Comparison of ENCODE assay signal across 27 cellular contexts in the genomic region with DNA sequence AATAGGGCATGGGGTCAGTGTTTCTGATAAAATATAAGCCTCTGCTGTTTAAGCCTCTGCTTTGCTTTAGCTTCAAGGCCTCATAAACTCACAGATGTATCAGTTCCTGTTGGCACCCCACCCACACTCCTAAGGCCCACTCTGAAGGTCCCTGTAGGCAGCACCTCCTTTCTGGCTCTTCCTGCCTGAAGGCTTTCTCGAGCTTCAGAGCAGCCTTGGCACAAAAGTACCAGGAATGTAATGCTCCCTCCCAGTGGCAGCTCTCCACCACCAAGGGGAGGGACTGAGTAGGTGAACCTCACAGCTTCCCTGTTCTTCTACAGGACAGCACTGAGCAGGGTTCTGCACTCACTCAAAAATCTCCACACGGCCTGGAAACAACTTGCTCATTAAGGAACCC.
DNase-seq lines count a peak whose midpoint lies in the region; ATAC-seq, FAIRE-seq and TF ChIP-seq lines count a peak whose summit lies in the region.
"Had no signal": no experiment of that assay in that cellular context is flagged by ENCODE, and none has a peak within 500 bp of the region (broad histone marks: within the 10 kb centered on the region; RNA-seq: fewer than 3 reads in every experiment).

No MANE protein-coding gene starts in this region.

- intact Hi-C loops in body of pancreas (cut with DNase I) (no loop called here), left lung (cut with DNase I) (no loop called here), aorta (cut with DNase I) (no loop called here)

- no peak overlapping the region for H2BK120ac ChIP-seq in H9 (ENCODE audit: low read depth, low read length, poor library complexity, severe bottlenecking)

- H3K4me1 ChIP-seq in A549 (peaks cover 24% of the 10 kb centered on the region; the same call in 2 of the 3 replicates), H9 (ENCODE audit: insufficient read depth, low read length) (no peaks in the 10 kb centered on the region), body of pancreas (peaks cover 5% of the 10 kb centered on the region), left lung (no peaks in the 10 kb centered on the region), aorta (ENCODE audit: control insufficient read depth in 1 of 2, insufficient read depth in 2 of 2, low read length in 2 of 2) (no peaks in the 10 kb centered on the region)
- H3K4me1 ChIP-seq: BE2C, heart right ventricle, suprapubic skin had no signal

- H2BK20ac ChIP-seq in H9 (ENCODE audit: low read depth, low read length, poor library complexity, severe bottlenecking), result no peak overlapping the region

- no peaks in the 10 kb centered on the region for H3K36me3 ChIP-seq in body of pancreas (replicated peaks in 1 of 2; ENCODE audit: insufficient read depth in 1 of 2, low read depth in 2 of 2)
- no peaks in the 10 kb centered on the region for H3K36me3 ChIP-seq in left lung
- H3K36me3 ChIP-seq in aorta (ENCODE audit: control insufficient read depth in 1 of 2, insufficient read depth in 2 of 2, low read length in 1 of 2), result no peaks in the 10 kb centered on the region
- H3K36me3 ChIP-seq: BE2C, brain microvascular endothelial cell, heart right ventricle, suprapubic skin, WERI-Rb-1 had no signal

- H3K4me3 ChIP-seq in A549 (no peak overlapping the region), body of pancreas (no peak overlapping the region), left lung (no peak overlapping the region), aorta (ENCODE audit: low read length in 2 of 2) (no peak overlapping the region)
- H3K4me3 ChIP-seq: heart right ventricle, PC-9, suprapubic skin had no signal

- CTCF ChIA-PET in A549 (lab: Yijun Ruan, JAX), result no interaction called here
- CTCF ChIA-PET in activated CD4-positive, alpha-beta memory T cell treated with anti-CD3 and anti-CD28 coated beads, Interleukin-2, amount 10 ng/mL, durations not matched to agents 7 days and 5 days (lab: Charles Lee), result no interaction called here

- TF ChIP-seq EP300 in A549 (IDR thresholded peaks at IDR 0.05), result no peak

- ATAC-seq in A549 (0 out of 6 replicates have a peak, but pooled peaks have one; percentile 29 to 39), body of pancreas (peak; percentile 67), left lung (peak; percentile 48), HG02678 (IDR thresholded peaks at IDR 0.05; ENCODE audit: unreplicated experiment) (no peak), aorta (ENCODE audit: low FRiP score) (no peak)
- ATAC-seq: heart right ventricle had no signal

- WGBS in A549 (ENCODE audit: missing lambda C conversion rate), result 50% methylated on average over 1 of the region's 2 CpGs
- no CpG with 5 or more reads among the region's 2 CpGs for WGBS in H9 (ENCODE audit: extremely low coverage, insufficient read length, low lambda C conversion rate)
- 0 to 13% methylated on average over 2 of the region's 2 CpGs for WGBS in body of pancreas, 2 donors
- 5 to 9% methylated on average over 2 of the region's 2 CpGs for WGBS in aorta, 2 donors

- H3T11ph ChIP-seq in H9 (ENCODE audit: low read length), result no peak overlapping the region

- H3K27me3 Mint-ChIP-seq in H9 (ENCODE audit: low read depth), result peaks cover 27% of the 10 kb centered on the region
- peaks cover 16% of the 10 kb centered on the region for H3K27me3 Mint-ChIP-seq in activated CD4-positive, alpha-beta memory T cell treated with anti-CD3 and anti-CD28 coated beads, Interleukin-2, amount 10 ng/mL, durations not matched to agents 7 days and 5 days

- no peak overlapping the region for H2AFZ ChIP-seq in H9 (ENCODE audit: low read length)
- H2AFZ ChIP-seq: PC-9 had no signal

- DNase-seq in A549 (ENCODE audit: low read depth in 1 of 2, low spot score in 1 of 2), result no peak
- DNase-seq in H9, result peak; percentile 27
- peak in 2 of 4 donors; percentile 10 to 33 for DNase-seq in body of pancreas
- no peak for DNase-seq in left lung
- no peak for DNase-seq in activated CD4-positive, alpha-beta memory T cell treated with anti-CD3 and anti-CD28 coated beads, Interleukin-2, amount 10 ng/mL, durations not matched to agents 7 days and 5 days
- no peak for DNase-seq in aorta
- no peak for DNase-seq in GM20000 (ENCODE audit: low spot score)
- DNase-seq: activated CD4-positive, alpha-beta T cell treated with anti-CD3 and anti-CD28 coated beads, Interleukin-2, amount 10 ng/mL, durations not matched to agents 24 days and 14 days; activated T-cell treated with anti-CD3 and anti-CD28 coated beads, Interleukin-2, amount 50 U/mL, for 24 hours; BE2C; brain microvascular endothelial cell; DMS153; heart right ventricle; NCI-H1092; NCI-H187 treated with DMSO at 0.1 percent for 48 hours; NCI-H524 treated with DMSO at 0.1 percent for 48 hours; Right ventricle myocardium superior; stimulated activated CD4-positive, alpha-beta T cell treated with anti-CD3 and anti-CD28 coated beads, Interleukin-15, amount 100 ng/mL, for 24 hours; stimulated activated naive CD4-positive, alpha-beta T cell; T-helper 9 cell; WERI-Rb-1 had no signal

- no peak overlapping the region for H3K56ac ChIP-seq in H9 (ENCODE audit: insufficient read length, low read depth, low read length)

- H3K23me2 ChIP-seq in H9 (ENCODE audit: insufficient read length, low read depth, low read length, poor library complexity, severe bottlenecking), result no peaks in the 10 kb centered on the region

- H3K9me3 Mint-ChIP-seq in H9, result no peaks in the 10 kb centered on the region; a peak in 1 of 5 replicates
- H3K9me3 Mint-ChIP-seq in activated CD4-positive, alpha-beta memory T cell treated with anti-CD3 and anti-CD28 coated beads, Interleukin-2, amount 10 ng/mL, durations not matched to agents 7 days and 5 days, result no peaks in the 10 kb centered on the region
- H3K9me3 Mint-ChIP-seq: activated CD4-positive, alpha-beta T cell treated with anti-CD3 and anti-CD28 coated beads, Interleukin-2, amount 10 ng/mL, durations not matched to agents 24 days and 14 days; activated T-cell treated with anti-CD3 and anti-CD28 coated beads, Interleukin-2, amount 50 U/mL, for 24 hours had no signal

- no peaks in the 10 kb centered on the region for H3K79me2 ChIP-seq in H9 (ENCODE audit: insufficient read depth, low read length)

- H4K8ac ChIP-seq in H9 (replicated peaks; ENCODE audit: insufficient read length, low read depth, low read length), result no peak overlapping the region

- no peak overlapping the region for H3K9ac ChIP-seq in H9 (ENCODE audit: extremely low read depth, insufficient read length, low read length)

- no peak for TF ChIP-seq CTCF in A549 (IDR thresholded peaks at IDR 0.05)
- TF ChIP-seq CTCF in H9 (conservative IDR thresholded peaks at IDR 0.05), result no peak
- TF ChIP-seq CTCF in body of pancreas (IDR thresholded peaks at IDR 0.05), result no peak
- no peak for TF ChIP-seq CTCF in left lung (IDR thresholded peaks at IDR 0.05)
- no peak for TF ChIP-seq CTCF in GM20000 (IDR thresholded peaks at IDR 0.05; ENCODE audit: extremely low read depth, missing control alignments)

- H3K9me3 ChIP-seq in A549 (no peaks in the 10 kb centered on the region), H9 (ENCODE audit: control insufficient read depth, low read depth, low read length) (no peaks in the 10 kb centered on the region), body of pancreas (no peaks in the 10 kb centered on the region), left lung (no peaks in the 10 kb centered on the region), aorta (ENCODE audit: control insufficient read depth, low read length) (no peaks in the 10 kb centered on the region)
- H3K9me3 ChIP-seq: BE2C, heart right ventricle, suprapubic skin had no signal

- H3K14ac ChIP-seq in H9 (ENCODE audit: insufficient read depth, low read length), result no peak overlapping the region

- no peak overlapping the region for H4K5ac ChIP-seq in H9 (ENCODE audit: insufficient read length, low read depth, low read length)

- peak overlapping the region in 1 of 2 experiments; percentile 43; a peak in 1 of 6 replicates for H3K27ac ChIP-seq in A549
- H3K27ac ChIP-seq in H9 (ENCODE audit: insufficient read length, low read depth, low read length), result no peak overlapping the region
- peak overlapping the region in 3 of 4 donors; percentile 23 to 46 (median 28) for H3K27ac ChIP-seq in body of pancreas
- H3K27ac ChIP-seq in left lung, result no peak overlapping the region
- H3K27ac ChIP-seq in aorta (ENCODE audit: low read depth in 1 of 2, low read length in 2 of 2), result no peak overlapping the region
- H3K27ac ChIP-seq: brain microvascular endothelial cell, heart right ventricle, PC-9, suprapubic skin, WERI-Rb-1 had no signal

- no peak for TF ChIP-seq RAD21 in A549 (conservative IDR thresholded peaks at IDR 0.05 in 1 of 2, IDR thresholded peaks at IDR 0.05 in 1 of 2)

- FAIRE-seq in A549 (lab: Jason Lieb, UNC), result no peak
- FAIRE-seq: A204.1, GM19239 had no signal

- no peak overlapping the region for H3K18ac ChIP-seq in H9 (ENCODE audit: insufficient read length, low read depth, low read length)

- no peak overlapping the region for H2BK12ac ChIP-seq in H9 (ENCODE audit: insufficient read length, low read depth, low read length)

- H3K23ac ChIP-seq in H9 (ENCODE audit: insufficient read length, low read depth, low read length), result no peak overlapping the region

- no peak overlapping the region for H3K27ac Mint-ChIP-seq in H9
- H3K27ac Mint-ChIP-seq in activated CD4-positive, alpha-beta memory T cell treated with anti-CD3 and anti-CD28 coated beads, Interleukin-2, amount 10 ng/mL, durations not matched to agents 7 days and 5 days, result no peak overlapping the region
- H3K27ac Mint-ChIP-seq: activated CD4-positive, alpha-beta T cell treated with anti-CD3 and anti-CD28 coated beads, Interleukin-2, amount 10 ng/mL, durations not matched to agents 24 days and 14 days; activated T-cell treated with anti-CD3 and anti-CD28 coated beads, Interleukin-2, amount 50 U/mL, for 24 hours; progenitor cell of endocrine pancreas had no signal

- H3K4me3 Mint-ChIP-seq in H9, result no peak overlapping the region
- H3K4me3 Mint-ChIP-seq in activated CD4-positive, alpha-beta memory T cell treated with anti-CD3 and anti-CD28 coated beads, Interleukin-2, amount 10 ng/mL, durations not matched to agents 7 days and 5 days, result no peak overlapping the region
- H3K4me3 Mint-ChIP-seq: activated CD4-positive, alpha-beta T cell treated with anti-CD3 and anti-CD28 coated beads, Interleukin-2, amount 10 ng/mL, durations not matched to agents 24 days and 14 days; activated T-cell treated with anti-CD3 and anti-CD28 coated beads, Interleukin-2, amount 50 U/mL, for 24 hours had no signal

- no peaks in the 10 kb centered on the region for H3K79me1 ChIP-seq in H9 (ENCODE audit: insufficient read depth, low read depth, low read length, poor library complexity, severe bottlenecking)

- H4K91ac ChIP-seq in H9 (ENCODE audit: insufficient read length, low read depth, low read length), result no peak overlapping the region

- H3K4ac ChIP-seq in H9 (ENCODE audit: low read depth, low read length), result no peak overlapping the region

- TF ChIP-seq POLR2A in A549 (IDR thresholded peaks at IDR 0.05; ENCODE audit: low read length) (no peak), body of pancreas (IDR thresholded peaks at IDR 0.05) (no peak)

- POLR2A ChIA-PET in A549 (lab: Yijun Ruan, JAX), result no interaction called here
- POLR2A ChIA-PET in activated CD4-positive, alpha-beta memory T cell treated with anti-CD3 and anti-CD28 coated beads, Interleukin-2, amount 10 ng/mL, durations not matched to agents 7 days and 5 days (lab: Charles Lee), result no interaction called here

- no peaks in the 10 kb centered on the region for H3K4me1 Mint-ChIP-seq in H9
- H3K4me1 Mint-ChIP-seq in activated CD4-positive, alpha-beta memory T cell treated with anti-CD3 and anti-CD28 coated beads, Interleukin-2, amount 10 ng/mL, durations not matched to agents 7 days and 5 days, result no peaks in the 10 kb centered on the region
- H3K4me1 Mint-ChIP-seq: activated CD4-positive, alpha-beta T cell treated with anti-CD3 and anti-CD28 coated beads, Interleukin-2, amount 10 ng/mL, durations not matched to agents 24 days and 14 days had no signal

- no peaks in the 10 kb centered on the region for H3K27me3 ChIP-seq in H9 (ENCODE audit: insufficient read depth, low read length)
- H3K27me3 ChIP-seq in body of pancreas, result no peaks in the 10 kb centered on the region
- H3K27me3 ChIP-seq in left lung, result no peaks in the 10 kb centered on the region
- H3K27me3 ChIP-seq in aorta (ENCODE audit: control insufficient read depth in 1 of 2, insufficient read depth in 2 of 2, low read length in 1 of 2), result no peaks in the 10 kb centered on the region
- H3K27me3 ChIP-seq: BE2C, suprapubic skin had no signal

- no peak overlapping the region for H2AK5ac ChIP-seq in H9 (ENCODE audit: insufficient read length, low read length)

- no peak overlapping the region for H2BK15ac ChIP-seq in H9 (ENCODE audit: low read depth, low read length)

- H3K4me2 ChIP-seq in A549 (no peak overlapping the region), H9 (ENCODE audit: insufficient read depth, insufficient read length, low read length) (no peak overlapping the region)
- H3K4me2 ChIP-seq: PC-9 had no signal

- H4K20me1 ChIP-seq in H9 (ENCODE audit: control insufficient read depth, insufficient read depth, insufficient read length), result no peaks in the 10 kb centered on the region

- no peaks in the 10 kb centered on the region for H3K36me3 Mint-ChIP-seq in H9 (ENCODE audit: insufficient read depth in 1 of 3, low read depth in 3 of 3)
- H3K36me3 Mint-ChIP-seq in activated CD4-positive, alpha-beta memory T cell treated with anti-CD3 and anti-CD28 coated beads, Interleukin-2, amount 10 ng/mL, durations not matched to agents 7 days and 5 days (ENCODE audit: low read depth), result no peaks in the 10 kb centered on the region

- H2BK5ac ChIP-seq in H9 (ENCODE audit: insufficient read length, low read length), result no peak overlapping the region

Comparison
In these comparisons a context has a peak if more than half of its experiments do, and no peak if none do; other contexts are left out.
1. ATAC-seq: peak in A549 (2 of 2), body of pancreas (single experiment) and left lung (single experiment); none in HG02678 (single experiment) and aorta (single experiment).
2. H3K27ac ChIP-seq: peak in body of pancreas (3 of 4); none in H9 (single experiment), left lung (0 of 2) and aorta (0 of 2).